1 cellular context compared by ENCODE assay signal in the genomic region with DNA sequence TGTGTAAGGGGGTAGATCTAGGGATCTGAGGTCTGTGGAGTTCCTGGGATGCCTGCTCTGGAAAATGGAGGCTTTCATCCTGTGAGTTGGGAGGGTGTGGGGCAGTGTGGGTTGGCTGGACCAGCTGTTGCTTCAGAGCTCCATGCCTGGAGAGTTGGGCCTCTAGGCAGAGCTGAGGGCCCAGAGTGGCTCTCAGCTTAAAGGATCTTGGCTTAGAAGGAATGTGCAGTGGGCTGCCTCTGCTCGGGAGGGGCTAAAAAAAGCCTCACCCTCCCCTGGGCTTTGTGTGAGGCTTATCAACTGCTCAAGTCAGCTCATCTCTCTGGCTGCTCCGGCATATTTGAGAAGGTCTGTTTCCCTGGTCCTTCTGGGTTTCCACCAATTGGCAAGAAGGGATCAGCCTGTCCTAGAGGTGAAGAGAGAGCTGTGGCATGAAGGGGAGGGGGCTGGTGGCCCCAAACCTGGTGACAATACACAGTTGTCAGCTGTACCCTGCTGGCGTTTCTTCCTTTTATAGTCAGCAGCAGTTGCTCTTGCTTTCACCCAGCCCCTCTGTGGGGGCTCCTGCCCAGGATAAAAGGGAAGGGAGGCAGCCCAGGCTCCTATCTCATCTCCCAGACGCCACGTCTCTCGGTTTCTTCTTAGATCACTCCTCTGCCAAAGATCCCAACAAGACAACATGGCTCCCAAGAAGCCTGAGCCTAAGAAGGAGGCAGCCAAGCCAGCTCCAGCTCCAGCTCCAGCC.
TF ChIP-seq lines count a peak whose summit lies in the region.

A gene (plus strand): TSS at position 605 of the 745 bp plus-strand sequence. CDS start 75 bp downstream, at position 680.

TF ChIP-seq in H1, 55 proteins besides CTCF, POLR2A, EP300 and RAD21 (continued from another document):
- no peak for TF ChIP-seq TCF12 (IDR thresholded peaks at IDR 0.05; ENCODE audit: low read depth, low read length)
